Comparison of ENCODE assay signal across 21 cellular contexts in genomic region chr14:100211893-100212292, GRCh38. TPM values are rescaled to one million over a fixed set of nuclear protein-coding genes. Genes with fewer than 3 reads are reported as not detected.
DNase-seq lines count a peak whose midpoint lies in the region; ATAC-seq lines count a peak whose summit lies in the region.
"Had no signal": no experiment of that assay in that cellular context is flagged by ENCODE, and none has a peak within 500 bp of the region (broad histone marks: within the 10 kb centered on the region; RNA-seq: fewer than 3 reads in every experiment).

No MANE protein-coding gene starts in this region.

- no peak overlapping the region for H3K4me3 Mint-ChIP-seq in activated CD4-positive, alpha-beta T cell treated with anti-CD3 and anti-CD28 coated beads for 36 hours
- no peak overlapping the region for H3K4me3 Mint-ChIP-seq in activated naive CD4-positive, alpha-beta T cell treated with anti-CD3 and anti-CD28 coated beads for 36 hours
- H3K4me3 Mint-ChIP-seq in dendritic cell treated with granulocyte-macrophage colony-stimulating factor and Interleukin-4, amounts not matched to agents 40 ng/mL and 50 ng/mL, for 4 days: no peak overlapping the region
- no peak overlapping the region for H3K4me3 Mint-ChIP-seq in stimulated activated effector memory CD8-positive, alpha-beta T cell treated with anti-CD3 and anti-CD28 coated beads, Interleukin-12 subunit alpha, Interleukin-12 subunit beta, amount 100 ng/mL, for 72 hours

- no peaks in the 10 kb centered on the region for H3K9me3 Mint-ChIP-seq in activated CD4-positive, alpha-beta T cell treated with anti-CD3 and anti-CD28 coated beads for 36 hours (ENCODE audit: low read depth)
- H3K9me3 Mint-ChIP-seq in activated naive CD4-positive, alpha-beta T cell treated with anti-CD3 and anti-CD28 coated beads, Interleukin-2, amount 50 U/mL, for 72 hours: peaks cover 0 to 3% of the 10 kb centered on the region in 2 donors
- no peaks in the 10 kb centered on the region for H3K9me3 Mint-ChIP-seq in activated naive CD4-positive, alpha-beta T cell treated with anti-CD3 and anti-CD28 coated beads for 36 hours
- H3K9me3 Mint-ChIP-seq in dendritic cell treated with granulocyte-macrophage colony-stimulating factor and Interleukin-4, amounts not matched to agents 40 ng/mL and 50 ng/mL, for 4 days: no peaks in the 10 kb centered on the region
- H3K9me3 Mint-ChIP-seq in stimulated activated effector memory CD8-positive, alpha-beta T cell treated with anti-CD3 and anti-CD28 coated beads, Interleukin-12 subunit alpha, Interleukin-12 subunit beta, amount 100 ng/mL, for 72 hours: no peaks in the 10 kb centered on the region
- H3K9me3 Mint-ChIP-seq: CD8-positive, alpha-beta memory T cell had no signal

- CTCF ChIA-PET in activated CD4-positive, alpha-beta T cell treated with anti-CD3 and anti-CD28 coated beads for 36 hours (lab: Charles Lee): interaction anchor here (1.1 to 3.1 kb wide), 2 partner anchors 18 to 125 kb away, joined by 3 to 18 read pairs; no protein-coding TSS in a partner anchor
- CTCF ChIA-PET in activated naive CD4-positive, alpha-beta T cell treated with anti-CD3 and anti-CD28 coated beads for 36 hours (lab: Charles Lee): interaction anchor here (0.6 to 1.7 kb wide), 2 partner anchors 9 to 31 kb away, joined by 4 to 8 read pairs; no protein-coding TSS in a partner anchor

- POLR2A ChIA-PET in activated CD4-positive, alpha-beta T cell treated with anti-CD3 and anti-CD28 coated beads for 36 hours (lab: Charles Lee): interaction anchor here (0.7 to 0.9 kb wide), 2 partner anchors 10 to 166 kb away, joined by 4 to 5 read pairs; no protein-coding TSS in a partner anchor

- no peak overlapping the region for H3K27ac Mint-ChIP-seq in activated CD4-positive, alpha-beta T cell treated with anti-CD3 and anti-CD28 coated beads for 36 hours
- H3K27ac Mint-ChIP-seq in activated naive CD4-positive, alpha-beta T cell treated with anti-CD3 and anti-CD28 coated beads, Interleukin-2, amount 50 U/mL, for 72 hours: peak overlapping the region; percentile 47 to 63
- H3K27ac Mint-ChIP-seq in activated naive CD4-positive, alpha-beta T cell treated with anti-CD3 and anti-CD28 coated beads for 36 hours: no peak overlapping the region
- H3K27ac Mint-ChIP-seq in dendritic cell treated with granulocyte-macrophage colony-stimulating factor and Interleukin-4, amounts not matched to agents 40 ng/mL and 50 ng/mL, for 4 days: peak overlapping the region; percentile 54
- peak overlapping the region; percentile 60 for H3K27ac Mint-ChIP-seq in stimulated activated effector memory CD8-positive, alpha-beta T cell treated with anti-CD3 and anti-CD28 coated beads, Interleukin-12 subunit alpha, Interleukin-12 subunit beta, amount 100 ng/mL, for 72 hours

- intact Hi-C loops in activated CD4-positive, alpha-beta T cell treated with anti-CD3 and anti-CD28 coated beads for 36 hours (cut with DNase I, micrococcal nuclease): no loop called here
- intact Hi-C loops in activated naive CD4-positive, alpha-beta T cell treated with anti-CD3 and anti-CD28 coated beads for 36 hours (cut with micrococcal nuclease): no loop called here
- intact Hi-C loops in dendritic cell treated with granulocyte-macrophage colony-stimulating factor and Interleukin-4, amounts not matched to agents 40 ng/mL and 50 ng/mL, for 4 days (cut with micrococcal nuclease): no loop called here

- H3K27me3 Mint-ChIP-seq in activated CD4-positive, alpha-beta T cell treated with anti-CD3 and anti-CD28 coated beads for 36 hours: no peaks in the 10 kb centered on the region
- H3K27me3 Mint-ChIP-seq in activated naive CD4-positive, alpha-beta T cell treated with anti-CD3 and anti-CD28 coated beads for 36 hours (ENCODE audit: low read depth): no peaks in the 10 kb centered on the region
- no peaks in the 10 kb centered on the region for H3K27me3 Mint-ChIP-seq in dendritic cell treated with granulocyte-macrophage colony-stimulating factor and Interleukin-4, amounts not matched to agents 40 ng/mL and 50 ng/mL, for 4 days

- peak; percentile 27 for DNase-seq in activated CD4-positive, alpha-beta T cell treated with anti-CD3 and anti-CD28 coated beads for 36 hours
- no peak for DNase-seq in activated CD4-positive, alpha-beta T cell treated with anti-CD3 and anti-CD28 coated beads, Interleukin-2, amount 50 U/mL, for 4 hours
- no peak for DNase-seq in activated naive CD4-positive, alpha-beta T cell treated with anti-CD3 and anti-CD28 coated beads, Interleukin-2, amount 50 U/mL, for 72 hours (ENCODE audit: low spot score in 2 of 2)
- no peak for DNase-seq in activated naive CD4-positive, alpha-beta T cell treated with anti-CD3 and anti-CD28 coated beads for 36 hours
- DNase-seq in stimulated activated effector memory CD8-positive, alpha-beta T cell treated with anti-CD3 and anti-CD28 coated beads, Interleukin-12 subunit alpha, Interleukin-12 subunit beta, amount 100 ng/mL, for 72 hours (ENCODE audit: low spot score in 2 of 2): no peak
- DNase-seq: Calu3; CD8-positive, alpha-beta memory T cell; DMS153; GM23248; Kasumi-1; NCI-H1417; NCI-H1694 treated with DMSO at 0.1 percent for 48 hours; NCI-H2081 treated with DMSO at 0.1 percent for 48 hours; NCI-H2171 treated with DMSO at 0.1 percent for 48 hours; NCI-H524 treated with DMSO at 0.1 percent for 48 hours; NCI-H82; Peyer's patch; SJCRH30 had no signal

- ATAC-seq in activated CD4-positive, alpha-beta T cell treated with anti-CD3 and anti-CD28 coated beads for 36 hours: no peak
- no peak for ATAC-seq in activated naive CD4-positive, alpha-beta T cell treated with anti-CD3 and anti-CD28 coated beads, Interleukin-2, amount 50 U/mL, for 72 hours
- ATAC-seq in stimulated activated effector memory CD8-positive, alpha-beta T cell treated with anti-CD3 and anti-CD28 coated beads, Interleukin-12 subunit alpha, Interleukin-12 subunit beta, amount 100 ng/mL, for 72 hours: no peak
- ATAC-seq in HG03439 (IDR thresholded peaks at IDR 0.05; ENCODE audit: unreplicated experiment) (no peak), HG02852 (IDR thresholded peaks at IDR 0.05; ENCODE audit: unreplicated experiment) (no peak)

- no peaks in the 10 kb centered on the region for H3K36me3 Mint-ChIP-seq in activated CD4-positive, alpha-beta T cell treated with anti-CD3 and anti-CD28 coated beads for 36 hours (ENCODE audit: low read depth)
- H3K36me3 Mint-ChIP-seq in activated naive CD4-positive, alpha-beta T cell treated with anti-CD3 and anti-CD28 coated beads, Interleukin-2, amount 50 U/mL, for 72 hours: no peaks in the 10 kb centered on the region
- H3K36me3 Mint-ChIP-seq in activated naive CD4-positive, alpha-beta T cell treated with anti-CD3 and anti-CD28 coated beads for 36 hours (ENCODE audit: low read depth): no peaks in the 10 kb centered on the region
- no peaks in the 10 kb centered on the region for H3K36me3 Mint-ChIP-seq in dendritic cell treated with granulocyte-macrophage colony-stimulating factor and Interleukin-4, amounts not matched to agents 40 ng/mL and 50 ng/mL, for 4 days (ENCODE audit: low read depth)
- peaks cover 5% of the 10 kb centered on the region for H3K36me3 Mint-ChIP-seq in stimulated activated effector memory CD8-positive, alpha-beta T cell treated with anti-CD3 and anti-CD28 coated beads, Interleukin-12 subunit alpha, Interleukin-12 subunit beta, amount 100 ng/mL, for 72 hours
- H3K36me3 Mint-ChIP-seq: CD8-positive, alpha-beta memory T cell had no signal

- peaks cover 23% of the 10 kb centered on the region for H3K4me1 Mint-ChIP-seq in activated CD4-positive, alpha-beta T cell treated with anti-CD3 and anti-CD28 coated beads for 36 hours
- peaks cover 24% of the 10 kb centered on the region for H3K4me1 Mint-ChIP-seq in activated naive CD4-positive, alpha-beta T cell treated with anti-CD3 and anti-CD28 coated beads for 36 hours (ENCODE audit: low read depth)
- H3K4me1 Mint-ChIP-seq in dendritic cell treated with granulocyte-macrophage colony-stimulating factor and Interleukin-4, amounts not matched to agents 40 ng/mL and 50 ng/mL, for 4 days (ENCODE audit: low read depth): peaks cover 35% of the 10 kb centered on the region
- H3K4me1 Mint-ChIP-seq in stimulated activated effector memory CD8-positive, alpha-beta T cell treated with anti-CD3 and anti-CD28 coated beads, Interleukin-12 subunit alpha, Interleukin-12 subunit beta, amount 100 ng/mL, for 72 hours: peaks cover 34% of the 10 kb centered on the region

RNA-seq across cellular contexts. Expression of gene YY1, which starts 27.1 kb away (rescaled TPM):
- 100 to 1,000 TPM in 1 of 2 experiments, 10 to 100 TPM in 1; 99.7 to 104 TPM for total RNA-seq in activated CD4-positive, alpha-beta T cell treated with anti-CD3 and anti-CD28 coated beads for 36 hours
- 100 to 1,000 TPM in 1 of 2 donors, 10 to 100 TPM in 1; 87.8 to 120 TPM for total RNA-seq in activated naive CD4-positive, alpha-beta T cell treated with anti-CD3 and anti-CD28 coated beads, Interleukin-2, amount 50 U/mL, for 72 hours
- total RNA-seq in activated naive CD4-positive, alpha-beta T cell treated with anti-CD3 and anti-CD28 coated beads for 36 hours: 10 to 100 TPM; 82.4 to 85.0 TPM

RNA-seq across cellular contexts. Expression of gene DEGS2, which starts 52.4 kb away (rescaled TPM):
- total RNA-seq in activated CD4-positive, alpha-beta T cell treated with anti-CD3 and anti-CD28 coated beads for 36 hours: 1 to 10 TPM; 2.6 to 2.8 TPM
- 1 to 10 TPM; 1.4 to 3.2 TPM for total RNA-seq in activated naive CD4-positive, alpha-beta T cell treated with anti-CD3 and anti-CD28 coated beads, Interleukin-2, amount 50 U/mL, for 72 hours
- under 1 TPM; 0.52 to 0.99 TPM for total RNA-seq in activated naive CD4-positive, alpha-beta T cell treated with anti-CD3 and anti-CD28 coated beads for 36 hours
- total RNA-seq: SJCRH30 had no signal

Comparison
In these comparisons a context has a peak if more than half of its experiments do, and no peak if none do; other contexts are left out.
1. H3K27ac Mint-ChIP-seq: peak in activated naive CD4-positive, alpha-beta T cell treated with anti-CD3 and anti-CD28 coated beads, Interleukin-2, amount 50 U/mL, for 72 hours (2 of 2), dendritic cell treated with granulocyte-macrophage colony-stimulating factor and Interleukin-4, amounts not matched to agents 40 ng/mL and 50 ng/mL, for 4 days (single experiment) and stimulated activated effector memory CD8-positive, alpha-beta T cell treated with anti-CD3 and anti-CD28 coated beads, Interleukin-12 subunit alpha, Interleukin-12 subunit beta, amount 100 ng/mL, for 72 hours (single experiment); none in activated CD4-positive, alpha-beta T cell treated with anti-CD3 and anti-CD28 coated beads for 36 hours (single experiment) and activated naive CD4-positive, alpha-beta T cell treated with anti-CD3 and anti-CD28 coated beads for 36 hours (single experiment).